In the genomic region with DNA sequence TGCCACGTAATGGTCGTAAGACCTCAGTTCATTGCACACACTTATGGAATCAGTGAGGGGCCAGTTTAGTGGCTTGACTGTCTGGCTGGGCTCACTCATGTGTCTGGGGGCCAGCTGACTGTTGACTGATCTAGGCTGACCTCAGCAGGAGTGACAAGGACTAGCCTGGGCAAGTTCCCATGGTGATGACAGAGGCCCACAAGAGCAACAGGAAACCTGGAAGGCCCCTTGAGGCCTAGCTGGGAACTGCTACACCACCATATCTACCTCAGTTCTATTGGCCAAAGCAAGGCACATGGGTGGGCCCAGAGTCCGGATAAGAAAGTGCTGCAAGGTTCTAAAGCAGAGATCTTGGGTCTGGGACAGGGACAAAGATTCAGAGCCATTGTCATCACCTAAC, we compare ENCODE assay signal across 9 cellular contexts. TPM values are rescaled to one million over a fixed set of nuclear protein-coding genes. Genes with fewer than 3 reads are reported as not detected.
A peak's percentile ranks its signal among the peaks of the same experiment; 100 is the strongest.
DNase-seq lines count a peak whose midpoint lies in the region; ATAC-seq and TF ChIP-seq lines count a peak whose summit lies in the region.
"Had no signal": no experiment of that assay in that cellular context is flagged by ENCODE, and none has a peak within 500 bp of the region (broad histone marks: within the 10 kb centered on the region; RNA-seq: fewer than 3 reads in every experiment).

No MANE protein-coding gene starts in this region.

- H3K27ac ChIP-seq in CD4-positive, alpha-beta memory T cell (ENCODE audit: low read depth, low read length), result no peak overlapping the region
- H3K27ac ChIP-seq in vagina, result no peak overlapping the region
- H3K27ac ChIP-seq: thoracic aorta had no signal

- ATAC-seq in HG03520 (IDR thresholded peaks at IDR 0.05; ENCODE audit: unreplicated experiment), result peak; percentile 78

- peaks cover 0 to 2% (median 0%) of the 10 kb centered on the region in 4 donors for H3K4me1 Mint-ChIP-seq in CD4-positive, alpha-beta memory T cell

- TF ChIP-seq CTCF in GM12874 (IDR thresholded peaks at IDR 0.05; ENCODE audit: insufficient read depth, low read depth, low read length) (peak; percentile 52), vagina (IDR thresholded peaks at IDR 0.05) (no peak)

- no peaks in the 10 kb centered on the region for H3K4me1 ChIP-seq in CD4-positive, alpha-beta memory T cell (ENCODE audit: insufficient read depth, low read length)
- H3K4me1 ChIP-seq in vagina, result peaks cover 2% of the 10 kb centered on the region

- no peak overlapping the region for H3K4me3 ChIP-seq in CD4-positive, alpha-beta memory T cell (ENCODE audit: low read length in 2 of 2)
- H3K4me3 ChIP-seq in vagina, result no peak overlapping the region
- H3K4me3 ChIP-seq: thoracic aorta had no signal

- no peak for TF ChIP-seq POLR2A in vagina (IDR thresholded peaks at IDR 0.05)

- no peak overlapping the region for H3K4me3 Mint-ChIP-seq in CD4-positive, alpha-beta memory T cell

- H3K36me3 Mint-ChIP-seq in CD4-positive, alpha-beta memory T cell, result no peaks in the 10 kb centered on the region

- intact Hi-C loops in CD4-positive, alpha-beta memory T cell (cut with micrococcal nuclease), result no loop called here
- intact Hi-C loops in vagina (cut with DNase I), result no loop called here

- H3K27ac Mint-ChIP-seq in CD4-positive, alpha-beta memory T cell, result no peak overlapping the region

- no peaks in the 10 kb centered on the region for H3K27me3 ChIP-seq in CD4-positive, alpha-beta memory T cell (ENCODE audit: insufficient read depth, low read length)
- H3K27me3 ChIP-seq in vagina, result no peaks in the 10 kb centered on the region

- peaks cover 0 to 5% (median 0%) of the 10 kb centered on the region in 8 donors for H3K9me3 Mint-ChIP-seq in CD4-positive, alpha-beta memory T cell

- no peaks in the 10 kb centered on the region for H3K9me3 ChIP-seq in CD4-positive, alpha-beta memory T cell (ENCODE audit: control insufficient read depth in 1 of 2, low read length in 2 of 2)
- no peaks in the 10 kb centered on the region for H3K9me3 ChIP-seq in vagina
- H3K9me3 ChIP-seq: thoracic aorta had no signal

- H3K27me3 Mint-ChIP-seq in CD4-positive, alpha-beta memory T cell, result peaks cover 9 to 22% of the 10 kb centered on the region in 2 donors

- no peaks in the 10 kb centered on the region for H3K36me3 ChIP-seq in CD4-positive, alpha-beta memory T cell (ENCODE audit: insufficient read depth, low read length)
- H3K36me3 ChIP-seq in vagina, result no peaks in the 10 kb centered on the region
- H3K36me3 ChIP-seq: thoracic aorta had no signal

- DNase-seq in AG08396 (ENCODE audit: low spot score) (peak; percentile 59), SHP77 (lab: John Stamatoyannopoulos, UW) (peak; percentile 50 to 78), glomerular endothelial cell (ENCODE audit: extremely low read depth, low read depth, low spot score) (peak; percentile 22), vagina (ENCODE audit: extremely low spot score in 2 of 2) (no peak)
- no peak for DNase-seq in CD4-positive, alpha-beta memory T cell
- no peak for DNase-seq in stimulated activated naive CD4-positive, alpha-beta T cell (lab: John Stamatoyannopoulos, UW)

- CTCF ChIA-PET in CD4-positive, alpha-beta memory T cell (lab: Charles Lee; ENCODE audit: partially characterized antibody), result no interaction called here

- POLR2A ChIA-PET in CD4-positive, alpha-beta memory T cell (lab: Charles Lee; ENCODE audit: partially characterized antibody), result no interaction called here

RNA-seq across cellular contexts. Expression of gene RFLNA, which starts 21.3 kb away (rescaled TPM):
- total RNA-seq in glomerular endothelial cell (0.41 and 0.87 TPM in 2 replicates), vagina (1.7 TPM)
- total RNA-seq in CD4-positive, alpha-beta memory T cell, result not detected
- not detected for polyA plus RNA-seq in CD4-positive, alpha-beta memory T cell

Comparison
In these comparisons a context has a peak if more than half of its experiments do, and no peak if none do; other contexts are left out.
1. DNase-seq: peak in AG08396 (single experiment), SHP77 (2 of 2) and glomerular endothelial cell (single experiment); none in CD4-positive, alpha-beta memory T cell (0 of 5), vagina (0 of 2) and stimulated activated naive CD4-positive, alpha-beta T cell (0 of 6).